Comparison of ENCODE assay signal across 2 cellular contexts in the genomic region with DNA sequence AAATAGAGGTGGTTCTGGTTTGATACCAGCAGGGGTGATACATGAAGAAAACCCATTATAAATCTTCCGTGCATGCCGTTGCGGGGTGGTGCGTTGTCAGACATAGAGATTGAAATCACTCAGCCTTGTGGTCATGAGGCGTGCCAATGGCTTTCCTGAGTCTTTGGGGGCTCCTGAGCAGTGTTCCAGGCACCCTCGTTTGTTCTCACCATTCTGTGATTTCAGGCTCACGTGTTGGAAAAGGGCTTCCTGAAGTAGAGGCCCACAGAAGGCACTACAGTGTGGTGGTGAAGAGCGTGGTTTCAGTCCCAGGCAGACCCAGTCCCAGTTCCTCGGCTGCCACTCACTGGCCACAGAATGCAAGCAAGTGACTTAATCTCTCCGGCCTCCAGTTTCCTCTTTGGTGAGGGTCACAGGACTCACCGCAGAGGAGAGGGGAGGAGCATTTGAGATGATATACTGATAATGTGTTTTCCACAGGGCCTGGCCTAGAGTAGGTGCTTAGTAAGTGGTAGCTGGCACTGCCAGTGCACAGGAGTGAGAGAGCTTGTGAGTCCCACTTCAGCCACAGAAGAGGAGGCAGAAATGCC.
TF ChIP-seq lines count a peak whose summit lies in the region.

No MANE protein-coding gene starts in this region.

TF ChIP-seq in IMR-90, 13 proteins besides CTCF, POLR2A, EP300 and RAD21:
- TF ChIP-seq SMC3 (IDR thresholded peaks at IDR 0.05; ENCODE audit: low read depth, low read length) (peak; percentile 15; the same call in 1 of the 2 replicates), CHD1 (IDR thresholded peaks at IDR 0.05; ENCODE audit: low read depth, low read length) (no peak), NFE2L2 (IDR thresholded peaks at IDR 0.05; ENCODE audit: low read depth, low read length) (no peak), MAZ (IDR thresholded peaks at IDR 0.05; ENCODE audit: borderline replicate concordance, low read depth, low read length) (peak; percentile 36; the same call in 1 of the 2 replicates), CEBPB (IDR thresholded peaks at IDR 0.05; ENCODE audit: low read depth, low read length) (no peak), MXI1 (IDR thresholded peaks at IDR 0.05; ENCODE audit: borderline replicate concordance, low read depth, low read length) (0 out of 2 replicates have a peak, but pooled peaks have one; percentile 17), BHLHE40 (IDR thresholded peaks at IDR 0.05; ENCODE audit: low read depth, low read length) (peak; percentile 29; the same call in 1 of the 2 replicates), RFX5 (IDR thresholded peaks at IDR 0.05; ENCODE audit: low read depth, low read length) (no peak), FOS (IDR thresholded peaks at IDR 0.05; ENCODE audit: low read depth, low read length) (no peak), MAFK (IDR thresholded peaks at IDR 0.05; ENCODE audit: low read depth, low read length) (no peak), RCOR1 (IDR thresholded peaks at IDR 0.05; ENCODE audit: insufficient replicate concordance, low read length) (no peak)
- TF ChIP-seq, protein P1, sequence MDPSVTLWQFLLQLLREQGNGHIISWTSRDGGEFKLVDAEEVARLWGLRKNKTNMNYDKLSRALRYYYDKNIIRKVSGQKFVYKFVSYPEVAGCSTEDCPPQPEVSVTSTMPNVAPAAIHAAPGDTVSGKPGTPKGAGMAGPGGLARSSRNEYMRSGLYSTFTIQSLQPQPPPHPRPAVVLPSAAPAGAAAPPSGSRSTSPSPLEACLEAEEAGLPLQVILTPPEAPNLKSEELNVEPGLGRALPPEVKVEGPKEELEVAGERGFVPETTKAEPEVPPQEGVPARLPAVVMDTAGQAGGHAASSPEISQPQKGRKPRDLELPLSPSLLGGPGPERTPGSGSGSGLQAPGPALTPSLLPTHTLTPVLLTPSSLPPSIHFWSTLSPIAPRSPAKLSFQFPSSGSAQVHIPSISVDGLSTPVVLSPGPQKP (IDR thresholded peaks at IDR 0.05; ENCODE audit: borderline replicate concordance, low read depth, low read length): no peak
- TF ChIP-seq, protein P2, sequence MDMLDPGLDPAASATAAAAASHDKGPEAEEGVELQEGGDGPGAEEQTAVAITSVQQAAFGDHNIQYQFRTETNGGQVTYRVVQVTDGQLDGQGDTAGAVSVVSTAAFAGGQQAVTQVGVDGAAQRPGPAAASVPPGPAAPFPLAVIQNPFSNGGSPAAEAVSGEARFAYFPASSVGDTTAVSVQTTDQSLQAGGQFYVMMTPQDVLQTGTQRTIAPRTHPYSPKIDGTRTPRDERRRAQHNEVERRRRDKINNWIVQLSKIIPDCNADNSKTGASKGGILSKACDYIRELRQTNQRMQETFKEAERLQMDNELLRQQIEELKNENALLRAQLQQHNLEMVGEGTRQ (IDR thresholded peaks at IDR 0.05; ENCODE audit: low read depth, low read length): peak; percentile 6; the same call in 1 of the 2 replicates

TF ChIP-seq in SK-N-SH, 30 proteins besides CTCF, POLR2A, EP300 and RAD21:
- TF ChIP-seq RCOR1 (IDR thresholded peaks at IDR 0.05; ENCODE audit: low read length) (no peak), MEF2A (IDR thresholded peaks at IDR 0.05; ENCODE audit: borderline replicate concordance, low read depth) (no peak), TAF1 (IDR thresholded peaks at IDR 0.05; ENCODE audit: borderline replicate concordance, low read depth, low read length) (no peak), NFIC (IDR thresholded peaks at IDR 0.05; ENCODE audit: borderline replicate concordance) (no peak), JUND (IDR thresholded peaks at IDR 0.05) (no peak), EZH2phosphoT487 (IDR thresholded peaks at IDR 0.05; ENCODE audit: borderline replicate concordance, low read depth) (no peak), TEAD4 (IDR thresholded peaks at IDR 0.05; ENCODE audit: borderline replicate concordance, insufficient read depth) (no peak), NRF1 (IDR thresholded peaks at IDR 0.05; ENCODE audit: low read depth, low read length) (no peak), FOXJ3 (CRISPR knock-in tag; IDR thresholded peaks at IDR 0.05) (no peak), SIN3A (IDR thresholded peaks at IDR 0.05; ENCODE audit: borderline replicate concordance, low read depth, low read length) (no peak), FOXM1 (IDR thresholded peaks at IDR 0.05; ENCODE audit: low read depth) (no peak), SMC3 (IDR thresholded peaks at IDR 0.05; ENCODE audit: low read depth, low read length) (no peak), CHD2 (IDR thresholded peaks at IDR 0.05; ENCODE audit: low read length, partially characterized antibody) (no peak), GABPA (IDR thresholded peaks at IDR 0.05; ENCODE audit: low read depth) (no peak), TCF12 (IDR thresholded peaks at IDR 0.05) (no peak), ELF1 (IDR thresholded peaks at IDR 0.05) (no peak)
- TF ChIP-seq, protein P3, sequence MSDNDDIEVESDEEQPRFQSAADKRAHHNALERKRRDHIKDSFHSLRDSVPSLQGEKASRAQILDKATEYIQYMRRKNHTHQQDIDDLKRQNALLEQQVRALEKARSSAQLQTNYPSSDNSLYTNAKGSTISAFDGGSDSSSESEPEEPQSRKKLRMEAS (IDR thresholded peaks at IDR 0.05; ENCODE audit: low read depth): no peak
- TF ChIP-seq, protein P4, sequence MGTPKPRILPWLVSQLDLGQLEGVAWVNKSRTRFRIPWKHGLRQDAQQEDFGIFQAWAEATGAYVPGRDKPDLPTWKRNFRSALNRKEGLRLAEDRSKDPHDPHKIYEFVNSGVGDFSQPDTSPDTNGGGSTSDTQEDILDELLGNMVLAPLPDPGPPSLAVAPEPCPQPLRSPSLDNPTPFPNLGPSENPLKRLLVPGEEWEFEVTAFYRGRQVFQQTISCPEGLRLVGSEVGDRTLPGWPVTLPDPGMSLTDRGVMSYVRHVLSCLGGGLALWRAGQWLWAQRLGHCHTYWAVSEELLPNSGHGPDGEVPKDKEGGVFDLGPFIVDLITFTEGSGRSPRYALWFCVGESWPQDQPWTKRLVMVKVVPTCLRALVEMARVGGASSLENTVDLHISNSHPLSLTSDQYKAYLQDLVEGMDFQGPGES (IDR thresholded peaks at IDR 0.05; ENCODE audit: low read depth, low read length): no peak
- TF ChIP-seq, protein P5, sequence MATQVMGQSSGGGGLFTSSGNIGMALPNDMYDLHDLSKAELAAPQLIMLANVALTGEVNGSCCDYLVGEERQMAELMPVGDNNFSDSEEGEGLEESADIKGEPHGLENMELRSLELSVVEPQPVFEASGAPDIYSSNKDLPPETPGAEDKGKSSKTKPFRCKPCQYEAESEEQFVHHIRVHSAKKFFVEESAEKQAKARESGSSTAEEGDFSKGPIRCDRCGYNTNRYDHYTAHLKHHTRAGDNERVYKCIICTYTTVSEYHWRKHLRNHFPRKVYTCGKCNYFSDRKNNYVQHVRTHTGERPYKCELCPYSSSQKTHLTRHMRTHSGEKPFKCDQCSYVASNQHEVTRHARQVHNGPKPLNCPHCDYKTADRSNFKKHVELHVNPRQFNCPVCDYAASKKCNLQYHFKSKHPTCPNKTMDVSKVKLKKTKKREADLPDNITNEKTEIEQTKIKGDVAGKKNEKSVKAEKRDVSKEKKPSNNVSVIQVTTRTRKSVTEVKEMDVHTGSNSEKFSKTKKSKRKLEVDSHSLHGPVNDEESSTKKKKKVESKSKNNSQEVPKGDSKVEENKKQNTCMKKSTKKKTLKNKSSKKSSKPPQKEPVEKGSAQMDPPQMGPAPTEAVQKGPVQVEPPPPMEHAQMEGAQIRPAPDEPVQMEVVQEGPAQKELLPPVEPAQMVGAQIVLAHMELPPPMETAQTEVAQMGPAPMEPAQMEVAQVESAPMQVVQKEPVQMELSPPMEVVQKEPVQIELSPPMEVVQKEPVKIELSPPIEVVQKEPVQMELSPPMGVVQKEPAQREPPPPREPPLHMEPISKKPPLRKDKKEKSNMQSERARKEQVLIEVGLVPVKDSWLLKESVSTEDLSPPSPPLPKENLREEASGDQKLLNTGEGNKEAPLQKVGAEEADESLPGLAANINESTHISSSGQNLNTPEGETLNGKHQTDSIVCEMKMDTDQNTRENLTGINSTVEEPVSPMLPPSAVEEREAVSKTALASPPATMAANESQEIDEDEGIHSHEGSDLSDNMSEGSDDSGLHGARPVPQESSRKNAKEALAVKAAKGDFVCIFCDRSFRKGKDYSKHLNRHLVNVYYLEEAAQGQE (IDR thresholded peaks at IDR 0.05; ENCODE audit: low read depth, low read length): no peak
- TF ChIP-seq, protein P6, sequence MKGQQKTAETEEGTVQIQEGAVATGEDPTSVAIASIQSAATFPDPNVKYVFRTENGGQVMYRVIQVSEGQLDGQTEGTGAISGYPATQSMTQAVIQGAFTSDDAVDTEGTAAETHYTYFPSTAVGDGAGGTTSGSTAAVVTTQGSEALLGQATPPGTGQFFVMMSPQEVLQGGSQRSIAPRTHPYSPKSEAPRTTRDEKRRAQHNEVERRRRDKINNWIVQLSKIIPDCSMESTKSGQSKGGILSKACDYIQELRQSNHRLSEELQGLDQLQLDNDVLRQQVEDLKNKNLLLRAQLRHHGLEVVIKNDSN (IDR thresholded peaks at IDR 0.05; ENCODE audit: borderline replicate concordance, low read depth): no peak
